8 cellular contexts compared by ENCODE assay signal in the genomic region with DNA sequence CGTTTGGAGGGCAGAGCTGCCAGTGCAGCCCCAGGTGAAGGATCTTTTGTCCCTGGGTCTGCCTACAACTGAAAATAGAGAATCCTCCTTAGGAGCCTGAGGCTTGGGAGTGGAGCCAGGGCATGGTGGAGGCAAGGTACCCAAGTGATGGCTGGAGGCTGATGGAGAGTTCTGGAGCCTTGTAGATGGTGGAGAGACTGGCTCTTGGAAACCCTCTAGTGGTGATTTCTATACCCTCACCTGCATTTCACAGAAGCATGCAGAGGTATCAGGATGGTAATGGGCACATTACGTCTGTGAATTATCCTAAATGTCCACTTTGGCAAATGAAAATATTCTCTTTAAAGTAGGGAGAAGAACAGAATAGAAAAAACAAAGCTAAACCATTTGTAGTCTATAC. TPM values are rescaled to one million over a fixed set of nuclear protein-coding genes. Genes with fewer than 3 reads are reported as not detected.
DNase-seq lines count a peak whose midpoint lies in the region; ATAC-seq and TF ChIP-seq lines count a peak whose summit lies in the region.

No MANE protein-coding gene starts in this region.

- no peak overlapping the region for H3K27ac ChIP-seq in 22Rv1
- no peak overlapping the region for H3K27ac ChIP-seq in RWPE2 (ENCODE audit: poor library complexity, severe bottlenecking)

- H3K27me3 ChIP-seq in RWPE2 (ENCODE audit: insufficient read depth, poor library complexity, severe bottlenecking): no peaks in the 10 kb centered on the region

- peaks cover 16% of the 10 kb centered on the region for H3K4me1 ChIP-seq in RWPE2 (ENCODE audit: insufficient read depth, poor library complexity, severe bottlenecking)

- TF ChIP-seq CTCF in 22Rv1 (IDR thresholded peaks at IDR 0.05) (peak; percentile 68), GM13976 (IDR thresholded peaks at IDR 0.05; ENCODE audit: borderline replicate concordance, control extremely low read depth, extremely low read depth, insufficient read depth, missing control alignments) (no peak), RWPE2 (IDR thresholded peaks at IDR 0.05; ENCODE audit: poor library complexity, severe bottlenecking) (peak; percentile 65)

- no peaks in the 10 kb centered on the region for H3K36me3 ChIP-seq in RWPE2 (ENCODE audit: low read depth)

- H3K4me3 ChIP-seq in RWPE2 (ENCODE audit: severe bottlenecking): no peak overlapping the region

- DNase-seq in GM13976 (ENCODE audit: low spot score) (peak; percentile 28), RWPE2 (ENCODE audit: low spot score) (no peak), left colon (no peak), NCI-H146 (lab: John Stamatoyannopoulos, UW) (no peak), putamen (ENCODE audit: low spot score) (no peak), ecto neural progenitor cell (ENCODE audit: low spot score) (no peak)

- intact Hi-C loops in left colon (cut with DNase I, micrococcal nuclease): no loop called here

- in situ Hi-C loops in GM13976 (cut with MboI; ENCODE audit: low sequenced_read_pairs, unreplicated experiment): loop anchor here (10.0 kb wide), 1 partner anchor 54 kb away; no protein-coding TSS in a partner anchor

- H3K9me3 ChIP-seq in RWPE2 (ENCODE audit: severe bottlenecking): no peaks in the 10 kb centered on the region

- ATAC-seq in HG02852 (IDR thresholded peaks at IDR 0.05; ENCODE audit: unreplicated experiment): peak; percentile 92
- peak; percentile 77 for ATAC-seq in RWPE2 (ENCODE audit: low read depth)
- peak; percentile 79 for ATAC-seq in left colon

RNA-seq across cellular contexts. Expression of gene INSC, which starts 44.4 kb away (rescaled TPM):
- total RNA-seq in left colon: 1 to 10 TPM; 2.2 to 2.6 TPM
